In the genomic region with DNA sequence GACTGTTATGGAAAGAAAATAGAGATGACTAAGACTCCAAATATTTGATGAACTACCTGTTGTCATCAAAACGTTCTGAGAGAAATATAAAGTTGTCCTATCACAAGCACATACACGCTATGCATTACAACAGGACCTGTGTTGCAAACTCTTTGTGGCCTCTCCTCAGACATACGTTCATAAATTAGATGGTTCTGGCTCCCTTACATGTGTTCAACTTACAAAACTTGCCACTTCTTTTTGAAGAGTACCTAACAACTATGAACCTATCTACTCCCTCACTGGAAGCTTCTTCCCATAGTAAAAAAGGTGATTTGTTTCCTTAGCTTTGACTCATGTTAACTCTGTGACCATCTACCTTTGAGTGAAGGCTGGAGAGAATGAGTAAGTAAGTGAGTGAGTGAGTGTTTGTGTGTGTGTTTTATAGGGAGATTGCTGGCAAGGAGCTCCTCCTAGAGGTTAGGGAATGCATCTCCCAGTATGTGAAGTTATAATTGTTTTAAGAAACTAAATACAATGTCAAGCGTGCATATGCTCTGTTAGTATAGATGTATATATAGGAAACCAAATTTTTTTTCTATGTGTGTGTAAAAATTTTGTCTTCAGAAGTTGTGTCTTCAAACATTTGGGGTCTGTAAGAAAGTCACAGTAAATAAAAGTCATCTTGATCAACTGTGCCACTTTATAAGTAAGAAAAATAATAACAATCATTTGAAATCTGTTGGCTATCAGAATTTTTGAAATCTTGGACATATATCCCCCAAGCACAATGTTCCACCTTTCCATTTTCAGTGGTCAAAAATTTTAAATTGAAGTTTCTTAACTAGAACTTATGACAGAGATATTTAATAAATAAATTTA, we compare ENCODE assay signal across 8 cellular contexts.
DNase-seq lines count a peak whose midpoint lies in the region; ATAC-seq, FAIRE-seq and TF ChIP-seq lines count a peak whose summit lies in the region.

No MANE protein-coding gene starts in this region.

- no peak overlapping the region for H3K4me2 ChIP-seq in IMR-90 (ENCODE audit: low read depth, low read length)

- intact Hi-C loops in IMR-90 (cut with micrococcal nuclease) = loop anchor here (1.0 to 10.0 kb wide), 7 partner anchors 185 to 1552 kb away; no protein-coding TSS in a partner anchor
- intact Hi-C loops in pancreas (cut with DNase I) = no loop called here

- H2AK5ac ChIP-seq in IMR-90 (ENCODE audit: low read depth, low read length) = peak overlapping the region; percentile 2; the same call in 1 of the 2 replicates

- peak; percentile 94 for TF ChIP-seq RAD21 in IMR-90 (IDR thresholded peaks at IDR 0.05; ENCODE audit: low read length)

- peak; percentile 69 for FAIRE-seq in pancreas (lab: Jason Lieb, UNC)

- H3K4me3 ChIP-seq in IMR-90 (ENCODE audit: insufficient read depth, low read depth, low read length) (no peak overlapping the region), fibroblast of mammary gland (ENCODE audit: control insufficient read depth, low read depth, low read length) (no peak overlapping the region), pancreas (no peak overlapping the region)

- no peak overlapping the region for H3K27ac ChIP-seq in IMR-90 (ENCODE audit: insufficient read depth, low read length)
- no peak overlapping the region for H3K27ac ChIP-seq in pancreas

- H2BK20ac ChIP-seq in IMR-90 (ENCODE audit: low read depth, low read length) = peak overlapping the region; percentile 84

- peak; percentile 87 for TF ChIP-seq CTCF in IMR-90 (conservative IDR thresholded peaks at IDR 0.05; ENCODE audit: low read depth, low read length)
- TF ChIP-seq CTCF in fibroblast of mammary gland (conservative IDR thresholded peaks at IDR 0.05; ENCODE audit: control insufficient read depth, insufficient read depth, low read depth, low read length) = peak; percentile 91
- peak in 3 of 4 donors; percentile 31 to 55 (median 39) for TF ChIP-seq CTCF in pancreas (IDR thresholded peaks at IDR 0.05)

- peak; percentile 34; the same call in 1 of the 2 replicates for TF ChIP-seq POLR2A in IMR-90 (IDR thresholded peaks at IDR 0.05; ENCODE audit: low read depth, low read length)

- H3K4me1 ChIP-seq in IMR-90 (ENCODE audit: control insufficient read depth, insufficient read depth, low read length) (no peaks in the 10 kb centered on the region; the same call in 1 of the 2 replicates), pancreas (no peaks in the 10 kb centered on the region)

- ATAC-seq in GM18868 (IDR thresholded peaks at IDR 0.05; ENCODE audit: unreplicated experiment) = peak; percentile 80
- ATAC-seq in IMR-90 (ENCODE audit: low read depth) = peak; percentile 77
- ATAC-seq in pancreas = peak; percentile 46 to 95 (median 90)
- no peak for ATAC-seq in HG03139 (IDR thresholded peaks at IDR 0.05; ENCODE audit: unreplicated experiment)

- H2BK120ac ChIP-seq in IMR-90 (ENCODE audit: low read depth, low read length) = peak overlapping the region; percentile 82

- H4K8ac ChIP-seq in IMR-90 (ENCODE audit: low read depth in 2 of 2, low read length in 2 of 2) = peak overlapping the region in 1 of 2 experiments; percentile 80; a peak in 3 of 4 replicates

- H3K27me3 ChIP-seq in IMR-90 (ENCODE audit: control insufficient read depth, insufficient read depth, low read length) (no peaks in the 10 kb centered on the region), pancreas (no peaks in the 10 kb centered on the region)

- H3K36me3 ChIP-seq in IMR-90 (ENCODE audit: control insufficient read depth, insufficient read depth, low read length) = no peaks in the 10 kb centered on the region
- H3K36me3 ChIP-seq in pancreas = no peaks in the 10 kb centered on the region

- no TSS peak for BruUV-seq in IMR-90 (replicated peaks; lab: Mats Ljungman, UMichigan)

- H4K91ac ChIP-seq in IMR-90 (ENCODE audit: insufficient read depth, low read depth, low read length) = peak overlapping the region; percentile 17; the same call in 1 of the 2 replicates

- peak overlapping the region; percentile 85 for H2BK5ac ChIP-seq in IMR-90 (ENCODE audit: low read depth, low read length, poor library complexity, severe bottlenecking)

- H3K9me1 ChIP-seq in IMR-90 (ENCODE audit: insufficient read depth, low read length) = 0 out of 2 replicates have a peak, but pooled peaks cover 4% of the 10 kb centered on the region

- peak overlapping the region; percentile 53; the same call in 1 of the 2 replicates for H3K4ac ChIP-seq in IMR-90 (ENCODE audit: low read depth, low read length)

- DNase-seq in CMK (ENCODE audit: low read depth) (peak; percentile 8), IMR-90 (peak; percentile 86), SK-N-DZ (ENCODE audit: low spot score) (peak; percentile 38), fibroblast of mammary gland (ENCODE audit: low read depth) (peak; percentile 92), pancreas (peak in 1 of 6 donors; percentile 25), GOT3 (lab: John Stamatoyannopoulos, UW) (no peak)

- no peak overlapping the region for H3K23ac ChIP-seq in IMR-90 (ENCODE audit: low read depth, low read length)

- H3K18ac ChIP-seq in IMR-90 (ENCODE audit: low read depth, low read length) = peak overlapping the region; percentile 77; the same call in 1 of the 2 replicates

- H4K5ac ChIP-seq in IMR-90 (ENCODE audit: low read depth, low read length) = peak overlapping the region; percentile 57; the same call in 1 of the 2 replicates

- H2BK15ac ChIP-seq in IMR-90 (ENCODE audit: low read depth, low read length) = peak overlapping the region; percentile 75; the same call in 2 of the 3 replicates

- WGBS in IMR-90 (ENCODE audit: extremely low coverage in 2 of 2, insufficient read length in 1 of 2), 2 experiments = no CpG with 5 or more reads among the region's 4 CpGs
- WGBS in pancreas, 2 donors = 29 to 34% methylated on average over 4 of the region's 4 CpGs

- H3K14ac ChIP-seq in IMR-90 (replicated peaks; ENCODE audit: low read depth, low read length) = peak overlapping the region; percentile 55; the same call in 1 of the 2 replicates

- dilution Hi-C loops in IMR-90 (cut with HindIII; ENCODE audit: low sequenced_read_pairs, unreplicated experiment) = no loop called here

- no peak overlapping the region for H3K9ac ChIP-seq in IMR-90 (ENCODE audit: low read depth, low read length)

- in situ Hi-C loops in IMR-90 (cut with MboI; ENCODE audit: low sequenced_read_pairs) = loop anchor here (25.0 kb wide), 1 partner anchor 1559 kb away; the partner anchor contains the start of gene CITED2

- H3K56ac ChIP-seq in IMR-90 (ENCODE audit: extremely low read depth, insufficient read depth, low read length) = no peak overlapping the region; the same call in 1 of the 2 replicates

- no peaks in the 10 kb centered on the region for H3K79me1 ChIP-seq in IMR-90 (ENCODE audit: low read depth in 1 of 2, low read length in 2 of 2)

- H4K20me1 ChIP-seq in IMR-90 (ENCODE audit: insufficient read depth, low read length) = no peaks in the 10 kb centered on the region

- H3K9me3 ChIP-seq in IMR-90 (ENCODE audit: control insufficient read depth, insufficient read depth, low read length) (no peaks in the 10 kb centered on the region; the same call in 1 of the 2 replicates), pancreas (no peaks in the 10 kb centered on the region)

- POLR2A ChIA-PET in IMR-90 (lab: Charles Lee; ENCODE audit: unreplicated experiment) = no interaction called here

- CTCF ChIA-PET in IMR-90 (lab: Yijun Ruan, JAX) = interaction anchor here (0.6 to 1.0 kb wide), 2 partner anchors 374 to 944 kb away, joined by 3 to 4 read pairs; no protein-coding TSS in a partner anchor

- H2AFZ ChIP-seq in IMR-90 (replicated peaks; ENCODE audit: low read length, poor library complexity) = no peak overlapping the region

- H2AK9ac ChIP-seq in IMR-90 (replicated peaks; ENCODE audit: low read depth, low read length, poor library complexity) = no peak overlapping the region

TF ChIP-seq in IMR-90, 13 proteins besides CTCF, POLR2A, EP300 and RAD21:
- TF ChIP-seq NFE2L2 (IDR thresholded peaks at IDR 0.05; ENCODE audit: low read depth, low read length) (no peak), MAZ (IDR thresholded peaks at IDR 0.05; ENCODE audit: borderline replicate concordance, low read depth, low read length) (no peak), SMC3 (IDR thresholded peaks at IDR 0.05; ENCODE audit: low read depth, low read length) (peak; percentile 70)

Comparison
In these comparisons a context has a peak if more than half of its experiments do, and no peak if none do; other contexts are left out.
1. CTCF ChIP-seq: peak in every context shown above with its lines; median percentile 91 in fibroblast of mammary gland; 87 in IMR-90; 39 in pancreas.